1 cellular context compared by ENCODE assay signal in genomic region chr3:141379250-141379872, GRCh38.
TF ChIP-seq lines count a peak whose summit lies in the region.

No MANE protein-coding gene starts in this region.

TF ChIP-seq in GM12878, 131 proteins besides CTCF, POLR2A, EP300 and RAD21 (continued from another document and continues in another):
- TF ChIP-seq DPF2 (IDR thresholded peaks at IDR 0.05) (peak; percentile 72; the same call in 1 of the 2 replicates), KLF5 (IDR thresholded peaks at IDR 0.05; ENCODE audit: partially characterized antibody) (peak; percentile 61), NBN (IDR thresholded peaks at IDR 0.05) (peak; percentile 94), SMAD1 (IDR thresholded peaks at IDR 0.05; ENCODE audit: low read depth, partially characterized antibody) (no peak), TAF1 (IDR thresholded peaks at IDR 0.05; ENCODE audit: borderline replicate concordance, low read depth, low read length) (0 out of 2 replicates have a peak, but pooled peaks have one; percentile 29), CUX1 (IDR thresholded peaks at IDR 0.05; ENCODE audit: insufficient replicate concordance, low read depth, low read length) (no peak), RCOR1 (conservative IDR thresholded peaks at IDR 0.05; ENCODE audit: low read depth, low read length) (no peak), SP1 (IDR thresholded peaks at IDR 0.05; ENCODE audit: low read depth, low read length) (peak; percentile 60), MEF2A (IDR thresholded peaks at IDR 0.05; ENCODE audit: insufficient read depth, low read depth, low read length) (peak; percentile 100), MEF2B (IDR thresholded peaks at IDR 0.05; ENCODE audit: partially characterized antibody, poor library complexity, severe bottlenecking) (peak; percentile 98), MAX (IDR thresholded peaks at IDR 0.05; ENCODE audit: low read depth, low read length) (peak; percentile 80), CHD1 (IDR thresholded peaks at IDR 0.05; ENCODE audit: low read depth, low read length) (no peak), CREM (IDR thresholded peaks at IDR 0.05; ENCODE audit: low read depth) (peak; percentile 91), SREBF2 (IDR thresholded peaks at IDR 0.05; ENCODE audit: low read length) (no peak), GABPA (IDR thresholded peaks at IDR 0.05; ENCODE audit: low read depth) (peak; percentile 69; the same call in 1 of the 2 replicates), ZNF217 (IDR thresholded peaks at IDR 0.05) (peak; percentile 51; the same call in 1 of the 2 replicates), JUND (IDR thresholded peaks at IDR 0.05; ENCODE audit: low read depth, low read length) (no peak; the same call in 1 of the 2 replicates), USF1 (IDR thresholded peaks at IDR 0.05; ENCODE audit: borderline replicate concordance, extremely low read length, insufficient read depth, low read depth, low read length) (no peak), RAD51 (IDR thresholded peaks at IDR 0.05) (peak; percentile 66; the same call in 1 of the 2 replicates), KDM1A (IDR thresholded peaks at IDR 0.05; ENCODE audit: borderline replicate concordance) (no peak), IKZF1 (conservative IDR thresholded peaks at IDR 0.05) (peak; percentile 87), LARP7 (IDR thresholded peaks at IDR 0.05) (0 out of 2 replicates have a peak, but pooled peaks have one; percentile 25), CBX5 (IDR thresholded peaks at IDR 0.05; ENCODE audit: low read depth) (peak; percentile 90), ETV6 (conservative IDR thresholded peaks at IDR 0.05 in 1 of 2, IDR thresholded peaks at IDR 0.05 in 1 of 2; ENCODE audit: borderline replicate concordance in 1 of 2, low read depth in 1 of 2) (peak in 1 of 2 experiments; percentile 96; a peak in 2 of 4 replicates), RFX5 (IDR thresholded peaks at IDR 0.05; ENCODE audit: low read depth, low read length) (0 out of 2 replicates have a peak, but pooled peaks have one; percentile 16), BHLHE40 (IDR thresholded peaks at IDR 0.05; ENCODE audit: borderline replicate concordance in 1 of 2, low read depth in 2 of 2, low read length in 1 of 2) (peak; percentile 75 to 86), ZBED1 (IDR thresholded peaks at IDR 0.05; ENCODE audit: borderline replicate concordance) (peak; percentile 95), RB1 (IDR thresholded peaks at IDR 0.05; ENCODE audit: borderline replicate concordance) (no peak), TCF12 (IDR thresholded peaks at IDR 0.05; ENCODE audit: low read depth, low read length) (0 out of 2 replicates have a peak, but pooled peaks have one; percentile 29), EZH2 (IDR thresholded peaks at IDR 0.05; ENCODE audit: borderline replicate concordance, control insufficient read depth, low read depth, low read length) (no peak), ZBTB11 (CRISPR knock-in tag; IDR thresholded peaks at IDR 0.05) (no peak), SREBF1 (IDR thresholded peaks at IDR 0.05; ENCODE audit: low read length) (no peak), MXI1 (IDR thresholded peaks at IDR 0.05; ENCODE audit: low read depth, low read length) (peak; percentile 70; the same call in 1 of the 2 replicates), NR2C2 (IDR thresholded peaks at IDR 0.05; ENCODE audit: borderline replicate concordance, control insufficient read depth, insufficient read length, low read depth) (no peak), CBFB (IDR thresholded peaks at IDR 0.05; ENCODE audit: low read depth) (peak; percentile 62; the same call in 1 of the 2 replicates), TCF3 (IDR thresholded peaks at IDR 0.05; ENCODE audit: borderline replicate concordance, insufficient read depth, low read depth, low read length) (peak; percentile 74; the same call in 1 of the 2 replicates), SPI1 (IDR thresholded peaks at IDR 0.05; ENCODE audit: borderline replicate concordance, insufficient read depth, low read depth, low read length) (no peak), IRF4 (IDR thresholded peaks at IDR 0.05; ENCODE audit: low read depth, low read length) (peak; percentile 80), JUNB (IDR thresholded peaks at IDR 0.05) (peak; percentile 78), CBX3 (IDR thresholded peaks at IDR 0.05; ENCODE audit: borderline replicate concordance, low read depth) (no peak)
- TF ChIP-seq, protein P1, sequence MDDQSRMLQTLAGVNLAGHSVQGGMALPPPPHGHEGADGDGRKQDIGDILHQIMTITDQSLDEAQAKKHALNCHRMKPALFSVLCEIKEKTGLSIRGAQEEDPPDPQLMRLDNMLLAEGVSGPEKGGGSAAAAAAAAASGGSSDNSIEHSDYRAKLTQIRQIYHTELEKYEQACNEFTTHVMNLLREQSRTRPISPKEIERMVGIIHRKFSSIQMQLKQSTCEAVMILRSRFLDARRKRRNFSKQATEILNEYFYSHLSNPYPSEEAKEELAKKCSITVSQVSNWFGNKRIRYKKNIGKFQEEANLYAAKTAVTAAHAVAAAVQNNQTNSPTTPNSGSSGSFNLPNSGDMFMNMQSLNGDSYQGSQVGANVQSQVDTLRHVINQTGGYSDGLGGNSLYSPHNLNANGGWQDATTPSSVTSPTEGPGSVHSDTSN (IDR thresholded peaks at IDR 0.05; ENCODE audit: insufficient replicate concordance, low read depth, low read length) = no peak
- TF ChIP-seq, protein P2, sequence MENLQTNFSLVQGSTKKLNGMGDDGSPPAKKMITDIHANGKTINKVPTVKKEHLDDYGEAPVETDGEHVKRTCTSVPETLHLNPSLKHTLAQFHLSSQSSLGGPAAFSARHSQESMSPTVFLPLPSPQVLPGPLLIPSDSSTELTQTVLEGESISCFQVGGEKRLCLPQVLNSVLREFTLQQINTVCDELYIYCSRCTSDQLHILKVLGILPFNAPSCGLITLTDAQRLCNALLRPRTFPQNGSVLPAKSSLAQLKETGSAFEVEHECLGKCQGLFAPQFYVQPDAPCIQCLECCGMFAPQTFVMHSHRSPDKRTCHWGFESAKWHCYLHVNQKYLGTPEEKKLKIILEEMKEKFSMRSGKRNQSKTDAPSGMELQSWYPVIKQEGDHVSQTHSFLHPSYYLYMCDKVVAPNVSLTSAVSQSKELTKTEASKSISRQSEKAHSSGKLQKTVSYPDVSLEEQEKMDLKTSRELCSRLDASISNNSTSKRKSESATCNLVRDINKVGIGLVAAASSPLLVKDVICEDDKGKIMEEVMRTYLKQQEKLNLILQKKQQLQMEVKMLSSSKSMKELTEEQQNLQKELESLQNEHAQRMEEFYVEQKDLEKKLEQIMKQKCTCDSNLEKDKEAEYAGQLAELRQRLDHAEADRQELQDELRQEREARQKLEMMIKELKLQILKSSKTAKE (IDR thresholded peaks at IDR 0.05; ENCODE audit: low read depth, poor library complexity, severe bottlenecking) = peak; percentile 99
- TF ChIP-seq, protein P3, sequence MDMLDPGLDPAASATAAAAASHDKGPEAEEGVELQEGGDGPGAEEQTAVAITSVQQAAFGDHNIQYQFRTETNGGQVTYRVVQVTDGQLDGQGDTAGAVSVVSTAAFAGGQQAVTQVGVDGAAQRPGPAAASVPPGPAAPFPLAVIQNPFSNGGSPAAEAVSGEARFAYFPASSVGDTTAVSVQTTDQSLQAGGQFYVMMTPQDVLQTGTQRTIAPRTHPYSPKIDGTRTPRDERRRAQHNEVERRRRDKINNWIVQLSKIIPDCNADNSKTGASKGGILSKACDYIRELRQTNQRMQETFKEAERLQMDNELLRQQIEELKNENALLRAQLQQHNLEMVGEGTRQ (IDR thresholded peaks at IDR 0.05; ENCODE audit: borderline replicate concordance, low read depth, low read length) = no peak
- TF ChIP-seq, protein P4, sequence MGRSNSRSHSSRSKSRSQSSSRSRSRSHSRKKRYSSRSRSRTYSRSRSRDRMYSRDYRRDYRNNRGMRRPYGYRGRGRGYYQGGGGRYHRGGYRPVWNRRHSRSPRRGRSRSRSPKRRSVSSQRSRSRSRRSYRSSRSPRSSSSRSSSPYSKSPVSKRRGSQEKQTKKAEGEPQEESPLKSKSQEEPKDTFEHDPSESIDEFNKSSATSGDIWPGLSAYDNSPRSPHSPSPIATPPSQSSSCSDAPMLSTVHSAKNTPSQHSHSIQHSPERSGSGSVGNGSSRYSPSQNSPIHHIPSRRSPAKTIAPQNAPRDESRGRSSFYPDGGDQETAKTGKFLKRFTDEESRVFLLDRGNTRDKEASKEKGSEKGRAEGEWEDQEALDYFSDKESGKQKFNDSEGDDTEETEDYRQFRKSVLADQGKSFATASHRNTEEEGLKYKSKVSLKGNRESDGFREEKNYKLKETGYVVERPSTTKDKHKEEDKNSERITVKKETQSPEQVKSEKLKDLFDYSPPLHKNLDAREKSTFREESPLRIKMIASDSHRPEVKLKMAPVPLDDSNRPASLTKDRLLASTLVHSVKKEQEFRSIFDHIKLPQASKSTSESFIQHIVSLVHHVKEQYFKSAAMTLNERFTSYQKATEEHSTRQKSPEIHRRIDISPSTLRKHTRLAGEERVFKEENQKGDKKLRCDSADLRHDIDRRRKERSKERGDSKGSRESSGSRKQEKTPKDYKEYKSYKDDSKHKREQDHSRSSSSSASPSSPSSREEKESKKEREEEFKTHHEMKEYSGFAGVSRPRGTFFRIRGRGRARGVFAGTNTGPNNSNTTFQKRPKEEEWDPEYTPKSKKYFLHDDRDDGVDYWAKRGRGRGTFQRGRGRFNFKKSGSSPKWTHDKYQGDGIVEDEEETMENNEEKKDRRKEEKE (IDR thresholded peaks at IDR 0.05) = no peak
